Comparison of ENCODE assay signal across 8 cellular contexts in genomic region chr6:90562341-90562740, GRCh38. TPM values are rescaled to one million over a fixed set of nuclear protein-coding genes. Genes with fewer than 3 reads are reported as not detected.
DNase-seq lines count a peak whose midpoint lies in the region; ATAC-seq and TF ChIP-seq lines count a peak whose summit lies in the region.
"Not testable (repeated sequence)": the region's sequence is repeated elsewhere in the genome, so short reads cannot be mapped to it uniquely, and the experiment has no call there.

No MANE protein-coding gene starts in this region.

- intact Hi-C loops in CD4-positive, alpha-beta T cell (cut with DNase I, micrococcal nuclease); activated T-helper 2 cell treated with anti-CD3 and anti-CD28 coated beads, Interferon-gamma antibody, Interleukin-2, Interleukin-4, amounts not matched to agents 10 μg/mL and 5 μg/mL and 100 μg/mL, durations not matched to agents 14 hours and 24 hours and 36 hours (cut with micrococcal nuclease); left ventricle myocardium superior (cut with micrococcal nuclease); posterior vena cava (cut with DNase I): not testable (repeated sequence)

- ATAC-seq in CD4-positive, alpha-beta T cell (ENCODE audit: poor library complexity); left ventricle myocardium superior: not testable (repeated sequence)

- H3K4me3 Mint-ChIP-seq in CD4-positive, alpha-beta T cell, result peak overlapping the region; percentile 48
- H3K4me3 Mint-ChIP-seq in T-helper 1 cell treated with Interleukin-12 subunit alpha and Interleukin-12 subunit beta and Interleukin-4 antibody, amounts not matched to agents 30 μg/mL and 1 μg/mL, for 36 hours; activated CD4-positive, alpha-beta T cell treated with anti-CD3 and anti-CD28 coated beads, Interleukin-2, amount 10 ng/mL, durations not matched to agents 7 days and 5 days; activated T-helper 2 cell treated with anti-CD3 and anti-CD28 coated beads, Interferon-gamma antibody, Interleukin-2, Interleukin-4, amounts not matched to agents 10 μg/mL and 5 μg/mL and 100 μg/mL, durations not matched to agents 14 hours and 24 hours and 36 hours (ENCODE audit: low read depth): not testable (repeated sequence)
- peak overlapping the region; percentile 11 for H3K4me3 Mint-ChIP-seq in activated naive CD4-positive, alpha-beta T cell treated with anti-CD3 and anti-CD28 coated beads, Interleukin-2, amount 50 U/mL, for 24 hours

- H3K4me1 Mint-ChIP-seq in CD4-positive, alpha-beta T cell (ENCODE audit: low read depth), result peaks cover 38% of the 10 kb centered on the region
- H3K4me1 Mint-ChIP-seq in T-helper 1 cell treated with Interleukin-12 subunit alpha and Interleukin-12 subunit beta and Interleukin-4 antibody, amounts not matched to agents 30 μg/mL and 1 μg/mL, for 36 hours (ENCODE audit: low read depth), result peaks cover 23% of the 10 kb centered on the region
- peaks cover 25% of the 10 kb centered on the region for H3K4me1 Mint-ChIP-seq in activated CD4-positive, alpha-beta T cell treated with anti-CD3 and anti-CD28 coated beads, Interleukin-2, amount 10 ng/mL, durations not matched to agents 7 days and 5 days
- H3K4me1 Mint-ChIP-seq in activated T-helper 2 cell treated with anti-CD3 and anti-CD28 coated beads, Interferon-gamma antibody, Interleukin-2, Interleukin-4, amounts not matched to agents 10 μg/mL and 5 μg/mL and 100 μg/mL, durations not matched to agents 14 hours and 24 hours and 36 hours (ENCODE audit: low read depth), result peaks cover 28% of the 10 kb centered on the region
- H3K4me1 Mint-ChIP-seq in activated naive CD4-positive, alpha-beta T cell treated with anti-CD3 and anti-CD28 coated beads, Interleukin-2, amount 50 U/mL, for 24 hours, result peaks cover 44% of the 10 kb centered on the region

- H3K9me3 ChIP-seq in CD4-positive, alpha-beta T cell (ENCODE audit: control insufficient read depth, low read length), result not testable (repeated sequence)

- not testable (repeated sequence) for H3K9me3 Mint-ChIP-seq in CD4-positive, alpha-beta T cell; T-helper 1 cell treated with Interleukin-12 subunit alpha and Interleukin-12 subunit beta and Interleukin-4 antibody, amounts not matched to agents 30 μg/mL and 1 μg/mL, for 36 hours; activated CD4-positive, alpha-beta T cell treated with anti-CD3 and anti-CD28 coated beads, Interleukin-2, amount 10 ng/mL, durations not matched to agents 7 days and 5 days; activated T-helper 2 cell treated with anti-CD3 and anti-CD28 coated beads, Interferon-gamma antibody, Interleukin-2, Interleukin-4, amounts not matched to agents 10 μg/mL and 5 μg/mL and 100 μg/mL, durations not matched to agents 14 hours and 24 hours and 36 hours; activated naive CD4-positive, alpha-beta T cell treated with anti-CD3 and anti-CD28 coated beads, Interleukin-2, amount 50 U/mL, for 24 hours

- not testable (repeated sequence) for H3K27ac ChIP-seq in CD4-positive, alpha-beta T cell (ENCODE audit: low read depth, low read length)

- TF ChIP-seq CTCF in CD4-positive, alpha-beta T cell (IDR thresholded peaks at IDR 0.05), result not testable (repeated sequence)

- H3K27ac Mint-ChIP-seq in CD4-positive, alpha-beta T cell, result peak overlapping the region; percentile 64
- H3K27ac Mint-ChIP-seq in T-helper 1 cell treated with Interleukin-12 subunit alpha and Interleukin-12 subunit beta and Interleukin-4 antibody, amounts not matched to agents 30 μg/mL and 1 μg/mL, for 36 hours, result peak overlapping the region; percentile 2
- H3K27ac Mint-ChIP-seq in activated CD4-positive, alpha-beta T cell treated with anti-CD3 and anti-CD28 coated beads, Interleukin-2, amount 10 ng/mL, durations not matched to agents 7 days and 5 days, result peak overlapping the region; percentile 79
- H3K27ac Mint-ChIP-seq in activated T-helper 2 cell treated with anti-CD3 and anti-CD28 coated beads, Interferon-gamma antibody, Interleukin-2, Interleukin-4, amounts not matched to agents 10 μg/mL and 5 μg/mL and 100 μg/mL, durations not matched to agents 14 hours and 24 hours and 36 hours; activated naive CD4-positive, alpha-beta T cell treated with anti-CD3 and anti-CD28 coated beads, Interleukin-2, amount 50 U/mL, for 24 hours: not testable (repeated sequence)

- not testable (repeated sequence) for H3K27me3 Mint-ChIP-seq in CD4-positive, alpha-beta T cell; T-helper 1 cell treated with Interleukin-12 subunit alpha and Interleukin-12 subunit beta and Interleukin-4 antibody, amounts not matched to agents 30 μg/mL and 1 μg/mL, for 36 hours (ENCODE audit: low read depth); activated CD4-positive, alpha-beta T cell treated with anti-CD3 and anti-CD28 coated beads, Interleukin-2, amount 10 ng/mL, durations not matched to agents 7 days and 5 days; activated T-helper 2 cell treated with anti-CD3 and anti-CD28 coated beads, Interferon-gamma antibody, Interleukin-2, Interleukin-4, amounts not matched to agents 10 μg/mL and 5 μg/mL and 100 μg/mL, durations not matched to agents 14 hours and 24 hours and 36 hours (ENCODE audit: low read depth); activated naive CD4-positive, alpha-beta T cell treated with anti-CD3 and anti-CD28 coated beads, Interleukin-2, amount 50 U/mL, for 24 hours

- DNase-seq in CD4-positive, alpha-beta T cell, result peak in 9 of 10 experiments; percentile 4 to 31 (median 12)
- DNase-seq in activated CD4-positive, alpha-beta T cell treated with anti-CD3 and anti-CD28 coated beads, Interleukin-2, amount 10 ng/mL, durations not matched to agents 7 days and 5 days, result peak; percentile 32
- peak; percentile 18 for DNase-seq in activated CD8-positive, alpha-beta memory T cell treated with anti-CD3 and anti-CD28 coated beads, Interleukin-2, amount 50 U/mL, for 4 hours
- DNase-seq in activated T-helper 2 cell treated with anti-CD3 and anti-CD28 coated beads, Interferon-gamma antibody, Interleukin-2, Interleukin-4, amounts not matched to agents 10 μg/mL and 5 μg/mL and 100 μg/mL, durations not matched to agents 14 hours and 24 hours and 36 hours (ENCODE audit: low spot score), result peak; percentile 26
- DNase-seq in left ventricle myocardium superior (peak; percentile 24), posterior vena cava (ENCODE audit: low spot score) (peak; percentile 70)

- POLR2A ChIA-PET in CD4-positive, alpha-beta T cell (lab: Charles Lee), result interaction anchor here (0.6 kb wide), 1 partner anchor 21 kb away, joined by 3 read pairs; no protein-coding TSS in a partner anchor
- POLR2A ChIA-PET in activated CD4-positive, alpha-beta T cell treated with anti-CD3 and anti-CD28 coated beads, Interleukin-2, amount 10 ng/mL, durations not matched to agents 7 days and 5 days (lab: Charles Lee), result not testable (repeated sequence)

- CTCF ChIA-PET in CD4-positive, alpha-beta T cell (lab: Charles Lee); activated CD4-positive, alpha-beta T cell treated with anti-CD3 and anti-CD28 coated beads, Interleukin-2, amount 10 ng/mL, durations not matched to agents 7 days and 5 days (lab: Charles Lee): not testable (repeated sequence)

- H3K27me3 ChIP-seq in CD4-positive, alpha-beta T cell (ENCODE audit: control insufficient read depth, insufficient read depth, low read length), result not testable (repeated sequence)

- peaks cover 88% of the 10 kb centered on the region for H3K36me3 Mint-ChIP-seq in CD4-positive, alpha-beta T cell (ENCODE audit: low read depth)
- H3K36me3 Mint-ChIP-seq in T-helper 1 cell treated with Interleukin-12 subunit alpha and Interleukin-12 subunit beta and Interleukin-4 antibody, amounts not matched to agents 30 μg/mL and 1 μg/mL, for 36 hours (ENCODE audit: low read depth), result peaks cover 47% of the 10 kb centered on the region
- H3K36me3 Mint-ChIP-seq in activated CD4-positive, alpha-beta T cell treated with anti-CD3 and anti-CD28 coated beads, Interleukin-2, amount 10 ng/mL, durations not matched to agents 7 days and 5 days (ENCODE audit: low read depth), result peaks cover 60% of the 10 kb centered on the region
- peaks cover 65% of the 10 kb centered on the region for H3K36me3 Mint-ChIP-seq in activated T-helper 2 cell treated with anti-CD3 and anti-CD28 coated beads, Interferon-gamma antibody, Interleukin-2, Interleukin-4, amounts not matched to agents 10 μg/mL and 5 μg/mL and 100 μg/mL, durations not matched to agents 14 hours and 24 hours and 36 hours (ENCODE audit: low read depth)
- peaks cover 36% of the 10 kb centered on the region for H3K36me3 Mint-ChIP-seq in activated naive CD4-positive, alpha-beta T cell treated with anti-CD3 and anti-CD28 coated beads, Interleukin-2, amount 50 U/mL, for 24 hours

RNA-seq across cellular contexts. Expression of gene MAP3K7, which starts 24.5 kb away (rescaled TPM):
- total RNA-seq in CD4-positive, alpha-beta T cell, result 1 to 10 TPM; 9.0 to 9.3 TPM
- 10 to 100 TPM; 29.1 to 35.2 TPM for total RNA-seq in activated CD4-positive, alpha-beta T cell treated with anti-CD3 and anti-CD28 coated beads, Interleukin-2, amount 10 ng/mL, durations not matched to agents 7 days and 5 days
- total RNA-seq in activated T-helper 2 cell treated with anti-CD3 and anti-CD28 coated beads, Interferon-gamma antibody, Interleukin-2, Interleukin-4, amounts not matched to agents 10 μg/mL and 5 μg/mL and 100 μg/mL, durations not matched to agents 14 hours and 24 hours and 36 hours, result 30.5 and 32.1 TPM in 2 replicates
- total RNA-seq in left ventricle myocardium superior (16.4 TPM), posterior vena cava (10 to 100 TPM; 20.4 to 21.8 TPM)

Comparison
In these comparisons a context has a peak if more than half of its experiments do, and no peak if none do; other contexts are left out.
1. DNase-seq: peak in every context shown above with its lines; median percentile 70 in posterior vena cava; 32 in activated CD4-positive, alpha-beta T cell treated with anti-CD3 and anti-CD28 coated beads, Interleukin-2, amount 10 ng/mL, durations not matched to agents 7 days and 5 days; 26 in activated T-helper 2 cell treated with anti-CD3 and anti-CD28 coated beads, Interferon-gamma antibody, Interleukin-2, Interleukin-4, amounts not matched to agents 10 μg/mL and 5 μg/mL and 100 μg/mL, durations not matched to agents 14 hours and 24 hours and 36 hours; 24 in left ventricle myocardium superior; 18 in activated CD8-positive, alpha-beta memory T cell treated with anti-CD3 and anti-CD28 coated beads, Interleukin-2, amount 50 U/mL, for 4 hours; 12 in CD4-positive, alpha-beta T cell.